ENCODE assay signal across 14 cellular contexts in genomic region chr5:74632947-74633356, GRCh38. TPM values are rescaled to one million over a fixed set of nuclear protein-coding genes. Genes with fewer than 3 reads are reported as not detected.
DNase-seq lines count a peak whose midpoint lies in the region; ATAC-seq and TF ChIP-seq lines count a peak whose summit lies in the region.
"Had no signal": no experiment of that assay in that cellular context is flagged by ENCODE, and none has a peak within 500 bp of the region (broad histone marks: within the 10 kb centered on the region; RNA-seq: fewer than 3 reads in every experiment).

No MANE protein-coding gene starts in this region.

- peak overlapping the region; percentile 34 for H3K27ac ChIP-seq in GM23248
- H3K27ac ChIP-seq in gastrocnemius medialis, result no peak overlapping the region
- no peak overlapping the region for H3K27ac ChIP-seq in thyroid gland
- H3K27ac ChIP-seq: gastroesophageal sphincter, SK-N-MC had no signal

- TF ChIP-seq CTCF in gastrocnemius medialis (IDR thresholded peaks at IDR 0.05 in 4 of 5, conservative IDR thresholded peaks at IDR 0.05 in 1 of 5) (no peak), thyroid gland (IDR thresholded peaks at IDR 0.05) (no peak)

- H3K4me3 ChIP-seq in GM23248 (no peak overlapping the region), gastrocnemius medialis (no peak overlapping the region), thyroid gland (replicated peaks in 1 of 3) (no peak overlapping the region)
- H3K4me3 ChIP-seq: gastroesophageal sphincter, SK-N-MC had no signal

- H4K20me1 ChIP-seq in GM23248 (ENCODE audit: insufficient read depth), result no peaks in the 10 kb centered on the region

- ATAC-seq in stimulated activated memory B cell treated with anti-CD40 and anti-IgM and Interleukin-4, amounts not matched to agents 10 μg/mL and 1 μg/mL and 100 μg/mL, for 72 hours, result no peak
- ATAC-seq in HG03432 (IDR thresholded peaks at IDR 0.05; ENCODE audit: unreplicated experiment) (no peak), gastrocnemius medialis (no peak)
- ATAC-seq: activated CD8-positive, alpha-beta T cell treated with anti-CD3 and anti-CD28 coated beads, Interleukin-2, amount 10 ng/mL, durations not matched to agents 7 days and 5 days; gastroesophageal sphincter had no signal

- H3K4me2 ChIP-seq in GM23248 (ENCODE audit: unreplicated experiment), result peak overlapping the region; percentile 3

- DNase-seq in GM23248, result peak; percentile 68
- peak; percentile 76 for DNase-seq in astrocyte of the hippocampus (ENCODE audit: low read depth, low spot score)
- peak; percentile 34 for DNase-seq in hepatic stellate cell (ENCODE audit: low spot score)
- DNase-seq in activated CD4-positive, alpha-beta T cell treated with anti-CD3 and anti-CD28 coated beads, Interleukin-2, amount 50 U/mL, for 1 hour, result no peak
- DNase-seq in gastrocnemius medialis, result no peak
- DNase-seq in thyroid gland, result no peak
- DNase-seq: activated CD8-positive, alpha-beta T cell treated with anti-CD3 and anti-CD28 coated beads, Interleukin-2, amount 10 ng/mL, durations not matched to agents 7 days and 5 days; Karpas-422; NCI-H345 had no signal

- H3K27me3 ChIP-seq in GM23248 (replicated peaks; ENCODE audit: insufficient read depth) (no peaks in the 10 kb centered on the region), gastrocnemius medialis (no peaks in the 10 kb centered on the region), thyroid gland (no peaks in the 10 kb centered on the region)
- H3K27me3 ChIP-seq: gastroesophageal sphincter had no signal

- H3K36me3 Mint-ChIP-seq in stimulated activated memory B cell treated with anti-CD40 and anti-IgM and Interleukin-4, amounts not matched to agents 10 μg/mL and 1 μg/mL and 100 μg/mL, for 72 hours, result peaks cover 6% of the 10 kb centered on the region

- H3K9me2 ChIP-seq in GM23248 (ENCODE audit: insufficient read depth), result no peaks in the 10 kb centered on the region

- TF ChIP-seq POLR2A in gastrocnemius medialis (IDR thresholded peaks at IDR 0.05), result no peak
- TF ChIP-seq POLR2A in thyroid gland (IDR thresholded peaks at IDR 0.05), result no peak

- in situ Hi-C loops in GM23248 (cut with MboI), result no loop called here
- in situ Hi-C loops in gastrocnemius medialis (cut with MboI; ENCODE audit: low sequenced_read_pairs in 4 of 4), result loop anchor here (25.0 kb wide), 5 partner anchors 221 to 596 kb away; no protein-coding TSS in a partner anchor

- no peak overlapping the region for H2AFZ ChIP-seq in GM23248

- WGBS in GM23248 (ENCODE audit: low coverage in 1 of 2, low lambda C conversion rate in 2 of 2, missing lambda C conversion rate in 2 of 2), 2 experiments, result 63 to 77% methylated on average over 4 of the region's 4 CpGs
- WGBS in thyroid gland, 2 donors, result 87 to 93% methylated on average over 4 of the region's 4 CpGs

- no peak overlapping the region for H3K9ac ChIP-seq in GM23248

- 0 out of 2 replicates have a peak, but pooled peaks cover 11% of the 10 kb centered on the region for H3K36me3 ChIP-seq in GM23248 (ENCODE audit: low read depth)
- H3K36me3 ChIP-seq in gastrocnemius medialis, result peaks cover 3 to 41% of the 10 kb centered on the region in 2 donors
- no peaks in the 10 kb centered on the region for H3K36me3 ChIP-seq in thyroid gland

- H3K27ac Mint-ChIP-seq in stimulated activated memory B cell treated with anti-CD40 and anti-IgM and Interleukin-4, amounts not matched to agents 10 μg/mL and 1 μg/mL and 100 μg/mL, for 72 hours, result peak overlapping the region; percentile 88
- H3K27ac Mint-ChIP-seq: activated CD8-positive, alpha-beta T cell treated with anti-CD3 and anti-CD28 coated beads, Interleukin-2, amount 10 ng/mL, durations not matched to agents 7 days and 5 days had no signal

- intact Hi-C loops in gastrocnemius medialis (cut with DNase I; ENCODE audit: low total_unique reads), result no loop called here
- intact Hi-C loops in thyroid gland (cut with DNase I), result no loop called here

- H3F3A ChIP-seq in GM23248 (ENCODE audit: insufficient read depth), result peaks cover 51% of the 10 kb centered on the region

- peaks cover 68% of the 10 kb centered on the region for H3K79me2 ChIP-seq in GM23248 (ENCODE audit: insufficient read depth)

- H3K9me3 ChIP-seq in GM23248 (ENCODE audit: low read depth) (no peaks in the 10 kb centered on the region), gastrocnemius medialis (no peaks in the 10 kb centered on the region), thyroid gland (no peaks in the 10 kb centered on the region)
- H3K9me3 ChIP-seq: gastroesophageal sphincter had no signal

- H3K27me3 Mint-ChIP-seq in stimulated activated memory B cell treated with anti-CD40 and anti-IgM and Interleukin-4, amounts not matched to agents 10 μg/mL and 1 μg/mL and 100 μg/mL, for 72 hours, result no peaks in the 10 kb centered on the region
- H3K27me3 Mint-ChIP-seq: memory B cell had no signal

- H3K4me1 ChIP-seq in GM23248 (ENCODE audit: insufficient read depth) (peaks cover 41% of the 10 kb centered on the region), gastrocnemius medialis (peaks cover 1 to 11% of the 10 kb centered on the region in 2 donors), thyroid gland (peaks cover 8 to 18% of the 10 kb centered on the region in 2 donors)

- peaks cover 24% of the 10 kb centered on the region for H3K4me1 Mint-ChIP-seq in stimulated activated memory B cell treated with anti-CD40 and anti-IgM and Interleukin-4, amounts not matched to agents 10 μg/mL and 1 μg/mL and 100 μg/mL, for 72 hours

- H3K4me3 Mint-ChIP-seq in stimulated activated memory B cell treated with anti-CD40 and anti-IgM and Interleukin-4, amounts not matched to agents 10 μg/mL and 1 μg/mL and 100 μg/mL, for 72 hours, result no peak overlapping the region
- H3K4me3 Mint-ChIP-seq: activated CD8-positive, alpha-beta T cell treated with anti-CD3 and anti-CD28 coated beads, Interleukin-2, amount 10 ng/mL, durations not matched to agents 7 days and 5 days; memory B cell had no signal

- no peaks in the 10 kb centered on the region for H3K9me3 Mint-ChIP-seq in stimulated activated memory B cell treated with anti-CD40 and anti-IgM and Interleukin-4, amounts not matched to agents 10 μg/mL and 1 μg/mL and 100 μg/mL, for 72 hours
- H3K9me3 Mint-ChIP-seq: memory B cell had no signal

RNA-seq across cellular contexts. Expression of gene ENC1, which starts 7.6 kb away (rescaled TPM):
- 15.3 and 18.5 TPM in 2 replicates for total RNA-seq in GM23248 (2014; rRNA removed; shearing (Covaris generic))
- polyA plus RNA-seq in GM23248 (2016; fragmentation: Nextera tagmentation; extraction: Ambion mirVana), result 14.6 and 15.8 TPM in 2 replicates
- 1 to 10 TPM; 2.2 to 3.4 (median 2.5) TPM for total RNA-seq in gastrocnemius medialis
- 1 to 10 TPM; 3.4 to 7.8 (median 4.5) TPM for total RNA-seq in thyroid gland

RNA-seq across cellular contexts. Expression of gene HEXB, which starts 52.1 kb away (rescaled TPM):
- total RNA-seq in GM23248 (2014; rRNA removed; shearing (Covaris generic)), result 106 and 109 TPM in 2 replicates
- polyA plus RNA-seq in GM23248 (2016; fragmentation: Nextera tagmentation; extraction: Ambion mirVana), result 127 TPM in 2 replicates
- total RNA-seq in gastrocnemius medialis (10 to 100 TPM; 32.3 to 54.4 (median 47.1) TPM), thyroid gland (100 to 1,000 TPM; 141 to 264 (median 166) TPM)

Comparison
In these comparisons a context has a peak if more than half of its experiments do, and no peak if none do; other contexts are left out.
1. DNase-seq: peak in GM23248 (single experiment), astrocyte of the hippocampus (single experiment) and hepatic stellate cell (single experiment); none in activated CD4-positive, alpha-beta T cell treated with anti-CD3 and anti-CD28 coated beads, Interleukin-2, amount 50 U/mL, for 1 hour (single experiment), gastrocnemius medialis (0 of 2) and thyroid gland (0 of 2).